ENCODE assay signal across 28 cellular contexts in the genomic region with DNA sequence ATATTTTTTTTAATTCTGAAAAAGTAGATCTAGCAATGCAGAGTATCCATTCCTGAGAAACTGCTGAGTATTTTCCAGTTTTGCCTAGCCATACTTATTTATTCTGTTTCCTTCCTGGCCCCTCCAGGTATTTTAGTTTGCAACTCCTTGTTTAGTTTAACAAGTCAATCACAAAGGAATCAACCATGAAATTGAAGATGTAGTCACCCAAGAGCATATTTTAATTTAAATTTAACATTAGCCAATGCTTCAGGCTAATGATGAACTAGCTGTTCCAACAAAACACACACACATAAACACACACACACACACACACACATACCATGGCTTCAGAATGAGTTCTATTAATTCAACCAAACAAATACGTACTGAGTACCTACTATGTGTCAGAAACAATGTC.
"Had no signal": no experiment of that assay in that cellular context is flagged by ENCODE, and none has a peak within 500 bp of the region (broad histone marks: within the 10 kb centered on the region; RNA-seq: fewer than 3 reads in every experiment).

No MANE protein-coding gene starts in this region.

- H3K4me3 ChIP-seq: pancreas, prostate gland, skin epidermis, smooth muscle cell, spleen, suprapubic skin, testis, tibial artery, transverse colon, upper lobe of right lung, uterus had no signal

- H3K4me3 Mint-ChIP-seq: naive thymus-derived CD4-positive, alpha-beta T cell; natural killer cell; nephron progenitor cell; neural crest cell; stimulated activated memory B cell treated with anti-CD40 and anti-IgM and Interleukin-4, amounts not matched to agents 10 μg/mL and 1 μg/mL and 100 μg/mL, for 72 hours; stimulated activated naive CD8-positive, alpha-beta T cell treated with anti-CD3 and anti-CD28 coated beads, Interleukin-15, amount 100 ng/mL, for 72 hours; type B pancreatic cell had no signal

- H3K27ac Mint-ChIP-seq: naive thymus-derived CD4-positive, alpha-beta T cell; natural killer cell; nephron progenitor cell; stimulated activated memory B cell treated with anti-CD40 and anti-IgM and Interleukin-4, amounts not matched to agents 10 μg/mL and 1 μg/mL and 100 μg/mL, for 72 hours; stimulated activated naive CD8-positive, alpha-beta T cell treated with anti-CD3 and anti-CD28 coated beads, Interleukin-15, amount 100 ng/mL, for 72 hours; type B pancreatic cell had no signal

- H3K9me3 Mint-ChIP-seq: nephron progenitor cell; stimulated activated memory B cell treated with anti-CD40 and anti-IgM and Interleukin-4, amounts not matched to agents 10 μg/mL and 1 μg/mL and 100 μg/mL, for 72 hours had no signal

- DNase-seq: naive thymus-derived CD4-positive, alpha-beta T cell; natural killer cell; nephron progenitor cell; nucleus accumbens; pancreas; right cardiac atrium; spleen; stimulated activated CD4-positive, alpha-beta T cell treated with anti-CD3 and anti-CD28 coated beads, Interleukin-12 subunit alpha, Interleukin-12 subunit beta, amount 100 ng/mL, for 4 hours; stimulated activated CD4-positive, alpha-beta T cell treated with anti-CD3 and anti-CD28 coated beads, Interleukin-1b, Interleukin-23, amount 100 ng/mL, for 48 hours; stimulated activated CD4-positive, alpha-beta T cell treated with anti-CD3 and anti-CD28 coated beads, Interleukin-4, amount 100 ng/mL, for 1 hour; stimulated activated CD4-positive, alpha-beta T cell treated with anti-CD3 and anti-CD28 coated beads, Interleukin-4, amount 100 ng/mL, for 4 hours; stimulated activated CD8-positive, alpha-beta memory T cell treated with anti-CD3 and anti-CD28 coated beads, Interleukin-4, amount 100 ng/mL, for 48 hours; stimulated activated naive CD4-positive, alpha-beta T cell; stimulated activated naive CD8-positive, alpha-beta T cell treated with anti-CD3 and anti-CD28 coated beads, Interleukin-15, amount 100 ng/mL, for 72 hours; stimulated activated naive CD8-positive, alpha-beta T cell treated with anti-CD3 and anti-CD28 coated beads, Interleukin-15, Interleukin-2, amounts not matched to agents 100 U/mL and 50 U/mL, for 24 hours; substantia nigra; testis; tibial artery; transverse colon; upper lobe of right lung; uterus had no signal

- H3K36me3 Mint-ChIP-seq: naive thymus-derived CD4-positive, alpha-beta T cell; natural killer cell; stimulated activated memory B cell treated with anti-CD40 and anti-IgM and Interleukin-4, amounts not matched to agents 10 μg/mL and 1 μg/mL and 100 μg/mL, for 72 hours; type B pancreatic cell had no signal

- H3K4me1 Mint-ChIP-seq: naive thymus-derived CD4-positive, alpha-beta T cell; natural killer cell; nephron progenitor cell; neural crest cell; stimulated activated memory B cell treated with anti-CD40 and anti-IgM and Interleukin-4, amounts not matched to agents 10 μg/mL and 1 μg/mL and 100 μg/mL, for 72 hours; stimulated activated naive CD8-positive, alpha-beta T cell treated with anti-CD3 and anti-CD28 coated beads, Interleukin-15, amount 100 ng/mL, for 72 hours had no signal

- H3K27me3 Mint-ChIP-seq: stimulated activated memory B cell treated with anti-CD40 and anti-IgM and Interleukin-4, amounts not matched to agents 10 μg/mL and 1 μg/mL and 100 μg/mL, for 72 hours; stimulated activated naive CD8-positive, alpha-beta T cell treated with anti-CD3 and anti-CD28 coated beads, Interleukin-15, amount 100 ng/mL, for 72 hours; type B pancreatic cell had no signal
